ENCODE assay signal across 8 cellular contexts in the genomic region with DNA sequence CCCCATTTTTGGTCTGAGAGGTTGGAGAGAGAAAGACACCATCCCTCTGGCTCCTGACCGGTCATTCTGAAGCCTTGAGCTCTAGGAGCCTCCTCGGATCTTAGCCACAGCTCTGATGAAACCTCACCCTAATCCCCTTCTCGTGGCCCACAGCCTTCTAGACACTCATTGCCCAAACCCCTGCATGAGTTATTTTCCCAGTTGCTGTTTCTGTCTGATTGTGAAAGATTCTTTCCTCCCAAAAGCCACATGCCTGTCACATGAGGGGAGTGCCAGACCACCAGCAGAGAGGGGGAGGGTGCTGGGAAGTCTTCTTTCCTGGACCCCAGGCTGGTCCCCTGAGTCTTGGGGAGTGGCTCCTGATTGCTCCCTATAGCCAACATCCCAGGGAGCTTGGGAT. TPM values are rescaled to one million over a fixed set of nuclear protein-coding genes. Genes with fewer than 3 reads are reported as not detected.
DNase-seq lines count a peak whose midpoint lies in the region; ATAC-seq and TF ChIP-seq lines count a peak whose summit lies in the region.

No MANE protein-coding gene starts in this region.

- H3K4me2 ChIP-seq in H9 (ENCODE audit: insufficient read depth, insufficient read length, low read length) = no peak overlapping the region

- CTCF ChIA-PET in activated CD8-positive, alpha-beta memory T cell treated with anti-CD3 and anti-CD28 coated beads, Interleukin-2, amount 10 ng/mL, durations not matched to agents 7 days and 5 days (lab: Charles Lee) = interaction anchor here (0.8 to 7.3 kb wide), 11 partner anchors 12 to 216 kb away, joined by 3 to 110 read pairs (median 5); no protein-coding TSS in a partner anchor

- H2BK5ac ChIP-seq in H9 (ENCODE audit: insufficient read length, low read length) = no peak overlapping the region

- peak overlapping the region; percentile 52 for H3K4me3 Mint-ChIP-seq in activated CD8-positive, alpha-beta memory T cell treated with anti-CD3 and anti-CD28 coated beads, Interleukin-2, amount 10 ng/mL, durations not matched to agents 7 days and 5 days
- H3K4me3 Mint-ChIP-seq in endodermal cell (no peak overlapping the region), H9 (no peak overlapping the region)

- no peak overlapping the region for H2AFZ ChIP-seq in H9 (ENCODE audit: low read length)

- no peak overlapping the region for H4K8ac ChIP-seq in H9 (replicated peaks; ENCODE audit: insufficient read length, low read depth, low read length)

- no peaks in the 10 kb centered on the region for H3K4me1 ChIP-seq in right cardiac atrium (ENCODE audit: control insufficient read depth, insufficient read depth, low read length)
- H3K4me1 ChIP-seq in thymus (ENCODE audit: control insufficient read depth, insufficient read depth, low read length) = peaks cover 9% of the 10 kb centered on the region
- H3K4me1 ChIP-seq in endodermal cell (ENCODE audit: control insufficient read depth, insufficient read depth, low read length) = peaks cover 8% of the 10 kb centered on the region
- no peaks in the 10 kb centered on the region for H3K4me1 ChIP-seq in H9 (ENCODE audit: insufficient read depth, low read length)

- no peak overlapping the region for H2BK12ac ChIP-seq in H9 (ENCODE audit: insufficient read length, low read depth, low read length)

- no peak overlapping the region for H4K5ac ChIP-seq in H9 (ENCODE audit: insufficient read length, low read depth, low read length)

- no peaks in the 10 kb centered on the region for H4K20me1 ChIP-seq in H9 (ENCODE audit: control insufficient read depth, insufficient read depth, insufficient read length)

- no peak overlapping the region for H2AK5ac ChIP-seq in H9 (ENCODE audit: insufficient read length, low read length)

- H3K27ac ChIP-seq in right cardiac atrium (ENCODE audit: low read length) (no peak overlapping the region), thymus (ENCODE audit: low read depth) (peak overlapping the region; percentile 70), endodermal cell (ENCODE audit: low read depth, low read length) (no peak overlapping the region), H9 (ENCODE audit: insufficient read length, low read depth, low read length) (no peak overlapping the region)

- H3K27me3 Mint-ChIP-seq in activated CD8-positive, alpha-beta memory T cell treated with anti-CD3 and anti-CD28 coated beads, Interleukin-2, amount 10 ng/mL, durations not matched to agents 7 days and 5 days = peaks cover 3% of the 10 kb centered on the region
- H3K27me3 Mint-ChIP-seq in endodermal cell (ENCODE audit: insufficient read depth) (peaks cover 6% of the 10 kb centered on the region), H9 (ENCODE audit: low read depth) (peaks cover 28% of the 10 kb centered on the region)

- no peak overlapping the region for H3K14ac ChIP-seq in H9 (ENCODE audit: insufficient read depth, low read length)

- no peaks in the 10 kb centered on the region for H3K79me1 ChIP-seq in H9 (ENCODE audit: insufficient read depth, low read depth, low read length, poor library complexity, severe bottlenecking)

- 58% methylated on average over 3 of the region's 3 CpGs for WGBS in right cardiac atrium
- 9% methylated on average over 3 of the region's 3 CpGs for WGBS in thymus
- WGBS in endodermal cell (ENCODE audit: insufficient coverage in 1 of 2, insufficient read length in 1 of 2), 2 experiments = 77 to 82% methylated on average over 3 of the region's 3 CpGs
- WGBS in H9 (ENCODE audit: extremely low coverage, insufficient read length, low lambda C conversion rate) = no CpG with 5 or more reads among the region's 3 CpGs

- H3K36me3 Mint-ChIP-seq in activated CD8-positive, alpha-beta memory T cell treated with anti-CD3 and anti-CD28 coated beads, Interleukin-2, amount 10 ng/mL, durations not matched to agents 7 days and 5 days = peaks cover 4% of the 10 kb centered on the region
- H3K36me3 Mint-ChIP-seq in endodermal cell (ENCODE audit: low read depth) (no peaks in the 10 kb centered on the region), H9 (ENCODE audit: insufficient read depth in 1 of 3, low read depth in 3 of 3) (no peaks in the 10 kb centered on the region)

- H3K4ac ChIP-seq in H9 (ENCODE audit: low read depth, low read length) = no peak overlapping the region

- H3K9me3 Mint-ChIP-seq in activated CD8-positive, alpha-beta memory T cell treated with anti-CD3 and anti-CD28 coated beads, Interleukin-2, amount 10 ng/mL, durations not matched to agents 7 days and 5 days (ENCODE audit: low read depth) = no peaks in the 10 kb centered on the region
- no peaks in the 10 kb centered on the region for H3K9me3 Mint-ChIP-seq in endodermal cell
- no peaks in the 10 kb centered on the region for H3K9me3 Mint-ChIP-seq in H9

- intact Hi-C loops in right cardiac atrium (cut with DNase I) = no loop called here

- H2BK120ac ChIP-seq in H9 (ENCODE audit: low read depth, low read length, poor library complexity, severe bottlenecking) = no peak overlapping the region

- H3K9ac ChIP-seq in endodermal cell (ENCODE audit: extremely low read depth, low read length, poor library complexity, severe bottlenecking) (no peak overlapping the region), H9 (ENCODE audit: extremely low read depth, insufficient read length, low read length) (no peak overlapping the region)

- DNase-seq in activated CD8-positive, alpha-beta memory T cell treated with anti-CD3 and anti-CD28 coated beads, Interleukin-2, amount 10 ng/mL, durations not matched to agents 7 days and 5 days = no peak
- no peak for DNase-seq in activated CD8-positive, alpha-beta memory T cell treated with anti-CD3 and anti-CD28 coated beads, Interleukin-2, amount 50 U/mL, for 48 hours
- DNase-seq in SKM-1 treated with dmso at 0.1 percent for 144 hours (lab: John Stamatoyannopoulos, UW; ENCODE audit: unreplicated experiment) (peak; percentile 70), right cardiac atrium (peak in 2 of 3 donors; percentile 42 to 57), endodermal cell (no peak), H9 (no peak)

- no peaks in the 10 kb centered on the region for H3K23me2 ChIP-seq in H9 (ENCODE audit: insufficient read length, low read depth, low read length, poor library complexity, severe bottlenecking)

- peak overlapping the region; percentile 91 for H3K27ac Mint-ChIP-seq in activated CD8-positive, alpha-beta memory T cell treated with anti-CD3 and anti-CD28 coated beads, Interleukin-2, amount 10 ng/mL, durations not matched to agents 7 days and 5 days
- H3K27ac Mint-ChIP-seq in endodermal cell = no peak overlapping the region
- no peak overlapping the region for H3K27ac Mint-ChIP-seq in H9

- H2BK20ac ChIP-seq in H9 (ENCODE audit: low read depth, low read length, poor library complexity, severe bottlenecking) = no peak overlapping the region

- H4K91ac ChIP-seq in H9 (ENCODE audit: insufficient read length, low read depth, low read length) = no peak overlapping the region

- ATAC-seq in activated CD8-positive, alpha-beta memory T cell treated with anti-CD3 and anti-CD28 coated beads, Interleukin-2, amount 10 ng/mL, durations not matched to agents 7 days and 5 days = peak; percentile 5
- ATAC-seq in right cardiac atrium = peak; percentile 49 to 51
- ATAC-seq in HG02973 (IDR thresholded peaks at IDR 0.05; ENCODE audit: unreplicated experiment) = no peak

- no peak overlapping the region for H2BK15ac ChIP-seq in H9 (ENCODE audit: low read depth, low read length)

- H3K79me2 ChIP-seq in H9 (ENCODE audit: insufficient read depth, low read length) = no peaks in the 10 kb centered on the region

- H3K9me3 ChIP-seq in right cardiac atrium (ENCODE audit: control insufficient read depth, low read length) (no peaks in the 10 kb centered on the region), thymus (ENCODE audit: control insufficient read depth) (no peaks in the 10 kb centered on the region), endodermal cell (ENCODE audit: control insufficient read depth, low read length) (no peaks in the 10 kb centered on the region), H9 (ENCODE audit: control insufficient read depth, low read depth, low read length) (no peaks in the 10 kb centered on the region)

- no peak overlapping the region for H3T11ph ChIP-seq in H9 (ENCODE audit: low read length)

- no peak overlapping the region for H3K18ac ChIP-seq in H9 (ENCODE audit: insufficient read length, low read depth, low read length)

- no peak overlapping the region for H3K23ac ChIP-seq in H9 (ENCODE audit: insufficient read length, low read depth, low read length)

- TF ChIP-seq CTCF in endodermal cell (conservative IDR thresholded peaks at IDR 0.05) (no peak), H9 (conservative IDR thresholded peaks at IDR 0.05) (no peak)

- no peak overlapping the region for H3K56ac ChIP-seq in H9 (ENCODE audit: insufficient read length, low read depth, low read length)

- H3K4me3 ChIP-seq in right cardiac atrium (ENCODE audit: low read length) = no peak overlapping the region
- H3K4me3 ChIP-seq in thymus (ENCODE audit: low read length) = no peak overlapping the region
- H3K4me3 ChIP-seq in endodermal cell (ENCODE audit: low read length) = no peak overlapping the region

- H3K4me1 Mint-ChIP-seq in activated CD8-positive, alpha-beta memory T cell treated with anti-CD3 and anti-CD28 coated beads, Interleukin-2, amount 10 ng/mL, durations not matched to agents 7 days and 5 days = peaks cover 60% of the 10 kb centered on the region
- H3K4me1 Mint-ChIP-seq in endodermal cell (peaks cover 14% of the 10 kb centered on the region), H9 (peaks cover 2 to 11% of the 10 kb centered on the region in 2 experiments; a peak in 2 of 4 replicates)

- H3K27me3 ChIP-seq in right cardiac atrium (ENCODE audit: control insufficient read depth, insufficient read depth) = no peaks in the 10 kb centered on the region
- no peaks in the 10 kb centered on the region for H3K27me3 ChIP-seq in thymus (ENCODE audit: control insufficient read depth, insufficient read depth)
- H3K27me3 ChIP-seq in endodermal cell (ENCODE audit: control insufficient read depth, insufficient read depth, low read length, poor library complexity, severe bottlenecking) = no peaks in the 10 kb centered on the region
- no peaks in the 10 kb centered on the region for H3K27me3 ChIP-seq in H9 (ENCODE audit: insufficient read depth, low read length)

- H3K36me3 ChIP-seq in thymus (ENCODE audit: control insufficient read depth, insufficient read depth) = no peaks in the 10 kb centered on the region
- H3K36me3 ChIP-seq in endodermal cell (ENCODE audit: control insufficient read depth, insufficient read depth, low read length) = no peaks in the 10 kb centered on the region

RNA-seq across cellular contexts. Expression of gene ABR, which starts 17.6 kb away (rescaled TPM):
- 100 to 1,000 TPM in 1 of 2 experiments, 10 to 100 TPM in 1; 83.2 to 145 TPM for total RNA-seq in activated CD8-positive, alpha-beta memory T cell treated with anti-CD3 and anti-CD28 coated beads, Interleukin-2, amount 10 ng/mL, durations not matched to agents 7 days and 5 days
- 100 to 1,000 TPM; 130 to 164 (median 154) TPM for total RNA-seq in right cardiac atrium
- 77.4 TPM for polyA plus RNA-seq in right cardiac atrium
- 37.6 TPM for polyA plus RNA-seq in thymus
- total RNA-seq in endodermal cell = 10 to 100 TPM; 51.1 to 58.7 TPM
- 52.8 TPM for polyA plus RNA-seq in endodermal cell (2013, experiment 1 of 2)
- 56.2 TPM for polyA plus RNA-seq in endodermal cell (2013, experiment 2 of 2)
- total RNA-seq in H9 (2021) = 31.3 and 34.7 TPM in 2 replicates

Comparison
In these comparisons a context has a peak if more than half of its experiments do, and no peak if none do; other contexts are left out.
1. DNase-seq: peak in SKM-1 treated with dmso at 0.1 percent for 144 hours (single experiment) and right cardiac atrium (2 of 3); none in activated CD8-positive, alpha-beta memory T cell treated with anti-CD3 and anti-CD28 coated beads, Interleukin-2, amount 10 ng/mL, durations not matched to agents 7 days and 5 days (single experiment), activated CD8-positive, alpha-beta memory T cell treated with anti-CD3 and anti-CD28 coated beads, Interleukin-2, amount 50 U/mL, for 48 hours (single experiment), endodermal cell (single experiment) and H9 (single experiment).